13 cellular contexts compared by ENCODE assay signal in genomic region chr5:23977996-23978395, GRCh38.
DNase-seq lines count a peak whose midpoint lies in the region; ATAC-seq and TF ChIP-seq lines count a peak whose summit lies in the region.
"Had no signal": no experiment of that assay in that cellular context is flagged by ENCODE, and none has a peak within 500 bp of the region (broad histone marks: within the 10 kb centered on the region; RNA-seq: fewer than 3 reads in every experiment).

No MANE protein-coding gene starts in this region.

- intact Hi-C loops in vagina (cut with DNase I): no loop called here

- H3K4me3 Mint-ChIP-seq in endodermal cell: no peak overlapping the region
- H3K4me3 Mint-ChIP-seq: activated B cell treated with CpG ODN at 0.5 μM for 24 hours had no signal

- H3K4me3 ChIP-seq in endodermal cell (ENCODE audit: low read length) (peak overlapping the region; percentile 57), vagina (no peak overlapping the region), tibial nerve (no peak overlapping the region)
- H3K4me3 ChIP-seq: skin epidermis, thyroid gland had no signal

- H3K9ac ChIP-seq in endodermal cell (ENCODE audit: extremely low read depth, low read length, poor library complexity, severe bottlenecking): no peak overlapping the region

- no peaks in the 10 kb centered on the region for H3K27me3 ChIP-seq in endodermal cell (ENCODE audit: control insufficient read depth, insufficient read depth, low read length, poor library complexity, severe bottlenecking)
- no peaks in the 10 kb centered on the region for H3K27me3 ChIP-seq in vagina
- H3K27me3 ChIP-seq in tibial nerve: no peaks in the 10 kb centered on the region
- H3K27me3 ChIP-seq: thyroid gland had no signal

- H3K9me3 ChIP-seq in endodermal cell (ENCODE audit: control insufficient read depth, low read length): peaks cover 46% of the 10 kb centered on the region
- H3K9me3 ChIP-seq in vagina: no peaks in the 10 kb centered on the region
- peaks cover 0 to 16% (median 0%) of the 10 kb centered on the region in 4 donors for H3K9me3 ChIP-seq in tibial nerve
- H3K9me3 ChIP-seq: thyroid gland had no signal

- TF ChIP-seq POLR2A in vagina (IDR thresholded peaks at IDR 0.05) (no peak), tibial nerve (IDR thresholded peaks at IDR 0.05) (no peak)

- H3K27ac ChIP-seq in endodermal cell (ENCODE audit: low read depth, low read length): no peak overlapping the region
- H3K27ac ChIP-seq in vagina: no peak overlapping the region
- H3K27ac ChIP-seq in tibial nerve: no peak overlapping the region
- H3K27ac ChIP-seq: skin epidermis, thyroid gland had no signal

- peaks cover 6% of the 10 kb centered on the region for H3K36me3 Mint-ChIP-seq in endodermal cell (ENCODE audit: low read depth)

- H3K4me1 Mint-ChIP-seq in endodermal cell: no peaks in the 10 kb centered on the region
- H3K4me1 Mint-ChIP-seq: activated B cell treated with CpG ODN at 0.5 μM for 24 hours had no signal

- DNase-seq in A172 (ENCODE audit: low spot score) (peak; percentile 13), DMS53 treated with DMSO at 0.1 percent for 48 hours (lab: John Stamatoyannopoulos, UW; ENCODE audit: unreplicated experiment) (peak; percentile 21), NCI-H69 (lab: John Stamatoyannopoulos, UW) (peak; percentile 76), endodermal cell (peak; percentile 95), vagina (ENCODE audit: extremely low spot score in 2 of 2) (no peak), GM10266 (ENCODE audit: extremely low spot score) (no peak), tibial nerve (ENCODE audit: low spot score in 2 of 2) (no peak)
- DNase-seq: activated B cell treated with CpG ODN at 0.5 μM for 24 hours, kidney glomerular epithelial cell, NCI-H1417 treated with DMSO at 0.1 percent for 48 hours, thyroid gland had no signal

- H3K9me3 Mint-ChIP-seq in endodermal cell: peaks cover 35% of the 10 kb centered on the region

- peak; percentile 76 for TF ChIP-seq CTCF in endodermal cell (conservative IDR thresholded peaks at IDR 0.05)
- no peak for TF ChIP-seq CTCF in vagina (IDR thresholded peaks at IDR 0.05)
- TF ChIP-seq CTCF in GM10266 (IDR thresholded peaks at IDR 0.05; ENCODE audit: control insufficient read depth, insufficient read depth, low read depth, missing control alignments): no peak
- TF ChIP-seq CTCF in tibial nerve (IDR thresholded peaks at IDR 0.05): peak in 1 of 5 experiments; percentile 5

- TF ChIP-seq EP300 in tibial nerve (IDR thresholded peaks at IDR 0.05): no peak

- no peaks in the 10 kb centered on the region for H3K27me3 Mint-ChIP-seq in endodermal cell (ENCODE audit: insufficient read depth)
- H3K27me3 Mint-ChIP-seq: activated B cell treated with CpG ODN at 0.5 μM for 24 hours had no signal

- ATAC-seq in HG02588 (IDR thresholded peaks at IDR 0.05; ENCODE audit: unreplicated experiment): no peak

- no peaks in the 10 kb centered on the region for H3K36me3 ChIP-seq in endodermal cell (ENCODE audit: control insufficient read depth, insufficient read depth, low read length)
- H3K36me3 ChIP-seq in vagina: no peaks in the 10 kb centered on the region
- no peaks in the 10 kb centered on the region for H3K36me3 ChIP-seq in tibial nerve
- H3K36me3 ChIP-seq: thyroid gland had no signal

- WGBS in endodermal cell (ENCODE audit: insufficient coverage in 1 of 2, insufficient read length in 1 of 2), 2 experiments: 65 to 75% methylated on average over 2 to 4 of the region's 4 CpGs
- 66 to 67% methylated on average over 4 of the region's 4 CpGs for WGBS in tibial nerve, 2 donors

- no peak overlapping the region for H3K27ac Mint-ChIP-seq in endodermal cell
- H3K27ac Mint-ChIP-seq: activated B cell treated with CpG ODN at 0.5 μM for 24 hours had no signal

- H3K4me1 ChIP-seq in endodermal cell (ENCODE audit: control insufficient read depth, insufficient read depth, low read length) (no peaks in the 10 kb centered on the region), vagina (no peaks in the 10 kb centered on the region), tibial nerve (no peaks in the 10 kb centered on the region)
- H3K4me1 ChIP-seq: thyroid gland had no signal

Comparison
In these comparisons a context has a peak if more than half of its experiments do, and no peak if none do; other contexts are left out.
1. DNase-seq: peak in A172 (single experiment), DMS53 treated with DMSO at 0.1 percent for 48 hours (single experiment), NCI-H69 (single experiment) and endodermal cell (single experiment); none in vagina (0 of 2), GM10266 (single experiment) and tibial nerve (0 of 2).